Comparison of ENCODE assay signal across 1 cellular context in the genomic region with DNA sequence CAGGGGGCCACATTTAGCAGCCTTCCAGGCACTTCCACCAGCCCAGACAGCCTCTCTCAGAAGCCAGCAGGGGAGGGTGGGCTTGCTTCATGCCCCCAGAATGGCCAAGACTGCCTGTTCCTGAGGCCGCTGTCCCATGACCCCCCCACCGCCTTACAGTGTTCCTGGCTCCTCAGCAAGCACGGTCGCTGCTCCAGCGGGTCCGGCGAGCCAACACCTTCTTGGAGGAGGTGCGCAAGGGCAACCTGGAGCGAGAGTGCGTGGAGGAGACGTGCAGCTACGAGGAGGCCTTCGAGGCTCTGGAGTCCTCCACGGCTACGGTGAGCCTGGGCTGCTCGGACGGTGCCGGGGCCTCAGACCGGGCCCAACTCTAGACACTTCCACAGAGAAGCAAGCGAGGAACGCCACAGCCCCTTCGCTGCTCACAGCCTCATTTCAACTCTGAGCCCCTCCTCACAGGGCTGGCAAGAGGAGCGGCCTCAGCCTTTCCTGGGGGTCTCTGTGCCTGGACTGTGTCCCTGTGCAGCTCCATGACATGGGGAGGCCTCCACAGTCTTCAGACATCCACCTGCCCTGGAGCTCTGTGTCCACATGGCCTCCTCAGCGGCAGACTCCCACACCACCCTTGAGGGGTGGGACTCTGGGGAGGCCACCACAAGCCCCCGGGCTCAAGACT.
TF ChIP-seq lines count a peak whose summit lies in the region.

No MANE protein-coding gene starts in this region.

TF ChIP-seq in HepG2, 621 proteins besides CTCF, POLR2A, EP300 and RAD21 (continued from another document and continues in another):
- TF ChIP-seq, protein P1, sequence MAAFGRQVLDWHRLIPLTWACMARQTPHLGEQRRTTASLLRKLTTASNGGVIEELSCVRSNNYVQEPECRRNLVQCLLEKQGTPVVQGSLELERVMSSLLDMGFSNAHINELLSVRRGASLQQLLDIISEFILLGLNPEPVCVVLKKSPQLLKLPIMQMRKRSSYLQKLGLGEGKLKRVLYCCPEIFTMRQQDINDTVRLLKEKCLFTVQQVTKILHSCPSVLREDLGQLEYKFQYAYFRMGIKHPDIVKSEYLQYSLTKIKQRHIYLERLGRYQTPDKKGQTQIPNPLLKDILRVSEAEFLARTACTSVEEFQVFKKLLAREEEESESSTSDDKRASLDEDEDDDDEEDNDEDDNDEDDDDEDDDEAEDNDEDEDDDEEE (CRISPR knock-in tag; IDR thresholded peaks at IDR 0.05), result no peak
- TF ChIP-seq ETV5 (CRISPR knock-in tag; IDR thresholded peaks at IDR 0.05; ENCODE audit: borderline replicate concordance) (no peak), ZSCAN29 (CRISPR knock-in tag; conservative IDR thresholded peaks at IDR 0.05) (peak; percentile 14; the same call in 1 of the 2 replicates), RXRA (CRISPR knock-in tag; IDR thresholded peaks at IDR 0.05) (no peak), KAT2B (IDR thresholded peaks at IDR 0.05; ENCODE audit: borderline replicate concordance, low read depth, low read length) (no peak), ZNF83 (CRISPR knock-in tag; IDR thresholded peaks at IDR 0.05; ENCODE audit: borderline replicate concordance) (no peak), TBL1XR1 (IDR thresholded peaks at IDR 0.05; ENCODE audit: borderline replicate concordance, low read length, partially characterized antibody) (no peak), SNAPC2 (CRISPR knock-in tag; IDR thresholded peaks at IDR 0.05) (no peak), FOXO1 (CRISPR knock-in tag; IDR thresholded peaks at IDR 0.05) (no peak), ZNF562 (CRISPR knock-in tag; IDR thresholded peaks at IDR 0.05; ENCODE audit: borderline replicate concordance) (no peak), ZFY (CRISPR knock-in tag; IDR thresholded peaks at IDR 0.05) (peak; percentile 57), SOX5 (CRISPR knock-in tag; IDR thresholded peaks at IDR 0.05; ENCODE audit: borderline replicate concordance) (no peak; the same call in 1 of the 2 replicates), ATF1 (CRISPR knock-in tag; IDR thresholded peaks at IDR 0.05) (no peak), PLRG1 (conservative IDR thresholded peaks at IDR 0.05) (no peak), ZMAT3 (CRISPR knock-in tag; conservative IDR thresholded peaks at IDR 0.05) (no peak; the same call in 1 of the 2 replicates), ZNF101 (CRISPR knock-in tag; IDR thresholded peaks at IDR 0.05; ENCODE audit: borderline replicate concordance, low read depth) (no peak), ZNF350 (CRISPR knock-in tag; IDR thresholded peaks at IDR 0.05; ENCODE audit: borderline replicate concordance, low read depth) (0 out of 2 replicates have a peak, but pooled peaks have one; percentile 43), SIN3A (IDR thresholded peaks at IDR 0.05; ENCODE audit: borderline replicate concordance, low read depth, low read length) (no peak; the same call in 1 of the 2 replicates), HNRNPH1 (optimal IDR thresholded peaks at IDR 0.05; ENCODE audit: low read depth, low read length) (no peak), ZNF333 (CRISPR knock-in tag; IDR thresholded peaks at IDR 0.05; ENCODE audit: borderline replicate concordance) (peak; percentile 47), SALL1 (CRISPR knock-in tag; IDR thresholded peaks at IDR 0.05) (no peak; the same call in 1 of the 2 replicates), FOXA1 (IDR thresholded peaks at IDR 0.05) (no peak), FOXA1 (CRISPR knock-in tag; IDR thresholded peaks at IDR 0.05) (no peak), HMG20B (CRISPR knock-in tag; conservative IDR thresholded peaks at IDR 0.05) (no peak), TEAD2 (CRISPR knock-in tag; IDR thresholded peaks at IDR 0.05) (no peak), ZNF510 (CRISPR knock-in tag; IDR thresholded peaks at IDR 0.05; ENCODE audit: low read depth) (no peak), TGIF2 (CRISPR knock-in tag; IDR thresholded peaks at IDR 0.05) (no peak), ZNF619 (CRISPR knock-in tag; IDR thresholded peaks at IDR 0.05) (no peak), ZBTB38 (CRISPR knock-in tag; IDR thresholded peaks at IDR 0.05) (no peak; the same call in 1 of the 2 replicates), HDAC6 (IDR thresholded peaks at IDR 0.05; ENCODE audit: low read depth, low read length) (no peak), RBFOX2 (IDR thresholded peaks at IDR 0.05; ENCODE audit: low read depth, low read length) (peak; percentile 96), NFE2L1 (CRISPR knock-in tag; IDR thresholded peaks at IDR 0.05; ENCODE audit: borderline replicate concordance) (0 out of 2 replicates have a peak, but pooled peaks have one; percentile 20), REXO4 (CRISPR knock-in tag; IDR thresholded peaks at IDR 0.05; ENCODE audit: borderline replicate concordance) (no peak), ZNF20 (CRISPR knock-in tag; IDR thresholded peaks at IDR 0.05) (no peak; the same call in 1 of the 2 replicates), ZNF781 (CRISPR knock-in tag; IDR thresholded peaks at IDR 0.05; ENCODE audit: borderline replicate concordance, not compliant biosample characterization) (peak; percentile 82), GTF3A (CRISPR knock-in tag; conservative IDR thresholded peaks at IDR 0.05) (no peak)
- TF ChIP-seq, protein P2, sequence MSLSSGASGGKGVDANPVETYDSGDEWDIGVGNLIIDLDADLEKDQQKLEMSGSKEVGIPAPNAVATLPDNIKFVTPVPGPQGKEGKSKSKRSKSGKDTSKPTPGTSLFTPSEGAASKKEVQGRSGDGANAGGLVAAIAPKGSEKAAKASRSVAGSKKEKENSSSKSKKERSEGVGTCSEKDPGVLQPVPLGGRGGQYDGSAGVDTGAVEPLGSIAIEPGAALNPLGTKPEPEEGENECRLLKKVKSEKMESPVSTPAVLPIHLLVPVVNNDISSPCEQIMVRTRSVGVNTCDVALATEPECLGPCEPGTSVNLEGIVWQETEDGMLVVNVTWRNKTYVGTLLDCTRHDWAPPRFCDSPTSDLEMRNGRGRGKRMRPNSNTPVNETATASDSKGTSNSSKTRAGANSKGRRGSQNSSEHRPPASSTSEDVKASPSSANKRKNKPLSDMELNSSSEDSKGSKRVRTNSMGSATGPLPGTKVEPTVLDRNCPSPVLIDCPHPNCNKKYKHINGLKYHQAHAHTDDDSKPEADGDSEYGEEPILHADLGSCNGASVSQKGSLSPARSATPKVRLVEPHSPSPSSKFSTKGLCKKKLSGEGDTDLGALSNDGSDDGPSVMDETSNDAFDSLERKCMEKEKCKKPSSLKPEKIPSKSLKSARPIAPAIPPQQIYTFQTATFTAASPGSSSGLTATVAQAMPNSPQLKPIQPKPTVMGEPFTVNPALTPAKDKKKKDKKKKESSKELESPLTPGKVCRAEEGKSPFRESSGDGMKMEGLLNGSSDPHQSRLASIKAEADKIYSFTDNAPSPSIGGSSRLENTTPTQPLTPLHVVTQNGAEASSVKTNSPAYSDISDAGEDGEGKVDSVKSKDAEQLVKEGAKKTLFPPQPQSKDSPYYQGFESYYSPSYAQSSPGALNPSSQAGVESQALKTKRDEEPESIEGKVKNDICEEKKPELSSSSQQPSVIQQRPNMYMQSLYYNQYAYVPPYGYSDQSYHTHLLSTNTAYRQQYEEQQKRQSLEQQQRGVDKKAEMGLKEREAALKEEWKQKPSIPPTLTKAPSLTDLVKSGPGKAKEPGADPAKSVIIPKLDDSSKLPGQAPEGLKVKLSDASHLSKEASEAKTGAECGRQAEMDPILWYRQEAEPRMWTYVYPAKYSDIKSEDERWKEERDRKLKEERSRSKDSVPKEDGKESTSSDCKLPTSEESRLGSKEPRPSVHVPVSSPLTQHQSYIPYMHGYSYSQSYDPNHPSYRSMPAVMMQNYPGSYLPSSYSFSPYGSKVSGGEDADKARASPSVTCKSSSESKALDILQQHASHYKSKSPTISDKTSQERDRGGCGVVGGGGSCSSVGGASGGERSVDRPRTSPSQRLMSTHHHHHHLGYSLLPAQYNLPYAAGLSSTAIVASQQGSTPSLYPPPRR (CRISPR knock-in tag; IDR thresholded peaks at IDR 0.05; ENCODE audit: borderline replicate concordance), result no peak
- TF ChIP-seq, protein P3, sequence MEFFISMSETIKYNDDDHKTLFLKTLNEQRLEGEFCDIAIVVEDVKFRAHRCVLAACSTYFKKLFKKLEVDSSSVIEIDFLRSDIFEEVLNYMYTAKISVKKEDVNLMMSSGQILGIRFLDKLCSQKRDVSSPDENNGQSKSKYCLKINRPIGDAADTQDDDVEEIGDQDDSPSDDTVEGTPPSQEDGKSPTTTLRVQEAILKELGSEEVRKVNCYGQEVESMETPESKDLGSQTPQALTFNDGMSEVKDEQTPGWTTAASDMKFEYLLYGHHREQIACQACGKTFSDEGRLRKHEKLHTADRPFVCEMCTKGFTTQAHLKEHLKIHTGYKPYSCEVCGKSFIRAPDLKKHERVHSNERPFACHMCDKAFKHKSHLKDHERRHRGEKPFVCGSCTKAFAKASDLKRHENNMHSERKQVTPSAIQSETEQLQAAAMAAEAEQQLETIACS (CRISPR knock-in tag; IDR thresholded peaks at IDR 0.05), result no peak
- TF ChIP-seq, protein P4, sequence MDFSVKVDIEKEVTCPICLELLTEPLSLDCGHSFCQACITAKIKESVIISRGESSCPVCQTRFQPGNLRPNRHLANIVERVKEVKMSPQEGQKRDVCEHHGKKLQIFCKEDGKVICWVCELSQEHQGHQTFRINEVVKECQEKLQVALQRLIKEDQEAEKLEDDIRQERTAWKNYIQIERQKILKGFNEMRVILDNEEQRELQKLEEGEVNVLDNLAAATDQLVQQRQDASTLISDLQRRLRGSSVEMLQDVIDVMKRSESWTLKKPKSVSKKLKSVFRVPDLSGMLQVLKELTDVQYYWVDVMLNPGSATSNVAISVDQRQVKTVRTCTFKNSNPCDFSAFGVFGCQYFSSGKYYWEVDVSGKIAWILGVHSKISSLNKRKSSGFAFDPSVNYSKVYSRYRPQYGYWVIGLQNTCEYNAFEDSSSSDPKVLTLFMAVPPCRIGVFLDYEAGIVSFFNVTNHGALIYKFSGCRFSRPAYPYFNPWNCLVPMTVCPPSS (IDR thresholded peaks at IDR 0.05), result no peak
- TF ChIP-seq, protein P5, sequence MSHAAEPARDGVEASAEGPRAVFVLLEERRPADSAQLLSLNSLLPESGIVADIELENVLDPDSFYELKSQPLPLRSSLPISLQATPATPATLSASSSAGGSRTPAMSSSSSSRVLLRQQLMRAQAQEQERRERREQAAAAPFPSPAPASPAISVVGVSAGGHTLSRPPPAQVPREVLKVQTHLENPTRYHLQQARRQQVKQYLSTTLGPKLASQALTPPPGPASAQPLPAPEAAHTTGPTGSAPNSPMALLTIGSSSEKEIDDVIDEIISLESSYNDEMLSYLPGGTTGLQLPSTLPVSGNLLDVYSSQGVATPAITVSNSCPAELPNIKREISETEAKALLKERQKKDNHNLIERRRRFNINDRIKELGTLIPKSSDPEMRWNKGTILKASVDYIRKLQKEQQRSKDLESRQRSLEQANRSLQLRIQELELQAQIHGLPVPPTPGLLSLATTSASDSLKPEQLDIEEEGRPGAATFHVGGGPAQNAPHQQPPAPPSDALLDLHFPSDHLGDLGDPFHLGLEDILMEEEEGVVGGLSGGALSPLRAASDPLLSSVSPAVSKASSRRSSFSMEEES (CRISPR knock-in tag; IDR thresholded peaks at IDR 0.05), result no peak
- TF ChIP-seq, protein P6, sequence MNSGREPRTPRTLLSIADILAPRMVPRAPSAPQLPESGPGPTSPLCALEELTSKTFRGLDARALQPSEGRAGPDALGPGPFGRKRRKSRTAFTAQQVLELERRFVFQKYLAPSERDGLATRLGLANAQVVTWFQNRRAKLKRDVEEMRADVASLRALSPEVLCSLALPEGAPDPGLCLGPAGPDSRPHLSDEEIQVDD (CRISPR knock-in tag; IDR thresholded peaks at IDR 0.05; ENCODE audit: borderline replicate concordance), result 0 out of 2 replicates have a peak, but pooled peaks have one; percentile 22
- TF ChIP-seq, protein P7, sequence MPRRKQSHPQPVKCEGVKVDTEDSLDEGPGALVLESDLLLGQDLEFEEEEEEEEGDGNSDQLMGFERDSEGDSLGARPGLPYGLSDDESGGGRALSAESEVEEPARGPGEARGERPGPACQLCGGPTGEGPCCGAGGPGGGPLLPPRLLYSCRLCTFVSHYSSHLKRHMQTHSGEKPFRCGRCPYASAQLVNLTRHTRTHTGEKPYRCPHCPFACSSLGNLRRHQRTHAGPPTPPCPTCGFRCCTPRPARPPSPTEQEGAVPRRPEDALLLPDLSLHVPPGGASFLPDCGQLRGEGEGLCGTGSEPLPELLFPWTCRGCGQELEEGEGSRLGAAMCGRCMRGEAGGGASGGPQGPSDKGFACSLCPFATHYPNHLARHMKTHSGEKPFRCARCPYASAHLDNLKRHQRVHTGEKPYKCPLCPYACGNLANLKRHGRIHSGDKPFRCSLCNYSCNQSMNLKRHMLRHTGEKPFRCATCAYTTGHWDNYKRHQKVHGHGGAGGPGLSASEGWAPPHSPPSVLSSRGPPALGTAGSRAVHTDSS (CRISPR knock-in tag; conservative IDR thresholded peaks at IDR 0.05), result no peak
- TF ChIP-seq, protein P8, sequence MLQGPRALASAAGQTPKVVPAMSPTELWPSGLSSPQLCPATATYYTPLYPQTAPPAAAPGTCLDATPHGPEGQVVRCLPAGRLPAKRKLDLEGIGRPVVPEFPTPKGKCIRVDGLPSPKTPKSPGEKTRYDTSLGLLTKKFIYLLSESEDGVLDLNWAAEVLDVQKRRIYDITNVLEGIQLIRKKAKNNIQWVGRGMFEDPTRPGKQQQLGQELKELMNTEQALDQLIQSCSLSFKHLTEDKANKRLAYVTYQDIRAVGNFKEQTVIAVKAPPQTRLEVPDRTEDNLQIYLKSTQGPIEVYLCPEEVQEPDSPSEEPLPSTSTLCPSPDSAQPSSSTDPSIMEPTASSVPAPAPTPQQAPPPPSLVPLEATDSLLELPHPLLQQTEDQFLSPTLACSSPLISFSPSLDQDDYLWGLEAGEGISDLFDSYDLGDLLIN (CRISPR knock-in tag; IDR thresholded peaks at IDR 0.05; ENCODE audit: borderline replicate concordance), result no peak
- TF ChIP-seq, protein P9, sequence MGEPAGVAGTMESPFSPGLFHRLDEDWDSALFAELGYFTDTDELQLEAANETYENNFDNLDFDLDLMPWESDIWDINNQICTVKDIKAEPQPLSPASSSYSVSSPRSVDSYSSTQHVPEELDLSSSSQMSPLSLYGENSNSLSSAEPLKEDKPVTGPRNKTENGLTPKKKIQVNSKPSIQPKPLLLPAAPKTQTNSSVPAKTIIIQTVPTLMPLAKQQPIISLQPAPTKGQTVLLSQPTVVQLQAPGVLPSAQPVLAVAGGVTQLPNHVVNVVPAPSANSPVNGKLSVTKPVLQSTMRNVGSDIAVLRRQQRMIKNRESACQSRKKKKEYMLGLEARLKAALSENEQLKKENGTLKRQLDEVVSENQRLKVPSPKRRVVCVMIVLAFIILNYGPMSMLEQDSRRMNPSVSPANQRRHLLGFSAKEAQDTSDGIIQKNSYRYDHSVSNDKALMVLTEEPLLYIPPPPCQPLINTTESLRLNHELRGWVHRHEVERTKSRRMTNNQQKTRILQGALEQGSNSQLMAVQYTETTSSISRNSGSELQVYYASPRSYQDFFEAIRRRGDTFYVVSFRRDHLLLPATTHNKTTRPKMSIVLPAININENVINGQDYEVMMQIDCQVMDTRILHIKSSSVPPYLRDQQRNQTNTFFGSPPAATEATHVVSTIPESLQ (CRISPR knock-in tag; conservative IDR thresholded peaks at IDR 0.05), result no peak
- TF ChIP-seq, protein P10, sequence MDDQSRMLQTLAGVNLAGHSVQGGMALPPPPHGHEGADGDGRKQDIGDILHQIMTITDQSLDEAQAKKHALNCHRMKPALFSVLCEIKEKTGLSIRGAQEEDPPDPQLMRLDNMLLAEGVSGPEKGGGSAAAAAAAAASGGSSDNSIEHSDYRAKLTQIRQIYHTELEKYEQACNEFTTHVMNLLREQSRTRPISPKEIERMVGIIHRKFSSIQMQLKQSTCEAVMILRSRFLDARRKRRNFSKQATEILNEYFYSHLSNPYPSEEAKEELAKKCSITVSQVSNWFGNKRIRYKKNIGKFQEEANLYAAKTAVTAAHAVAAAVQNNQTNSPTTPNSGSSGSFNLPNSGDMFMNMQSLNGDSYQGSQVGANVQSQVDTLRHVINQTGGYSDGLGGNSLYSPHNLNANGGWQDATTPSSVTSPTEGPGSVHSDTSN (CRISPR knock-in tag; IDR thresholded peaks at IDR 0.05; ENCODE audit: borderline replicate concordance), result no peak
